Comparison of ENCODE assay signal across 21 cellular contexts in the genomic region with DNA sequence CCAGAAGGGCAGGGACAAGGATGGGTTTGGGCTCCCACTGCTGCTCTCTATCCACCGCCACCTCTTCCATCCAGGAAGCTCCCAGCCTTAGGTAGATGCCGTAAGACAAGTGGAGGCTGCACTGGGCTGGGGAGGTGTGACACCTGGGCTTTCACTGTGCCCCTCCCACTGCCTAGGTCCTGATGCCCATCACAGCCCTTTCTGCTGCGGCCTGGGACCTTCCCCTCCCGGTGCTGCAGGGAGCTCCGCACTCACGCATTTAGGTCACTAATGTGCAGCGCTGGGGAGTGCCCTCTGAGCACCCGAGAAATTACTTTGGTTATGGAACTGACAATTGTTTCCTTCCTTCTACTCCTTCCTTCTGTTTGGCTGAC. TPM values are rescaled to one million over a fixed set of nuclear protein-coding genes. Genes with fewer than 3 reads are reported as not detected.
"Had no signal": no experiment of that assay in that cellular context is flagged by ENCODE, and none has a peak within 500 bp of the region (broad histone marks: within the 10 kb centered on the region; RNA-seq: fewer than 3 reads in every experiment).

No MANE protein-coding gene starts in this region.

- H3K4me1 ChIP-seq: foreskin keratinocyte had no signal

- H3K4me3 Mint-ChIP-seq: activated naive CD8-positive, alpha-beta T cell treated with anti-CD3 and anti-CD28 coated beads for 36 hours; natural killer cell; stimulated activated naive CD8-positive, alpha-beta T cell treated with anti-CD3 and anti-CD28 coated beads, Interleukin-15, amount 100 ng/mL, for 72 hours; T-helper 1 cell treated with Interleukin-12 subunit alpha and Interleukin-12 subunit beta and Interleukin-4 antibody, amounts not matched to agents 30 μg/mL and 1 μg/mL, for 36 hours had no signal

- DNase-seq: activated CD4-positive, CD25-positive, alpha-beta regulatory T cell treated with anti-CD3 and anti-CD28 coated beads, Interleukin-2, amount 50 U/mL, for 72 hours; activated naive CD4-positive, alpha-beta T cell; activated naive CD8-positive, alpha-beta T cell treated with anti-CD3 and anti-CD28 coated beads for 36 hours; amniotic stem cell; foreskin keratinocyte; hypothalamus; mesendoderm; natural killer cell; small intestine; stimulated activated CD4-positive, alpha-beta T cell treated with anti-CD3 and anti-CD28 coated beads, Interleukin-4, amount 100 ng/mL, for 1 hour; trophoblast cell had no signal

- H3K36me3 Mint-ChIP-seq: activated naive CD8-positive, alpha-beta T cell treated with anti-CD3 and anti-CD28 coated beads for 36 hours; natural killer cell had no signal

- H3K9me3 Mint-ChIP-seq: activated naive CD8-positive, alpha-beta T cell treated with anti-CD3 and anti-CD28 coated beads for 36 hours; natural killer cell had no signal

- H3K4me1 Mint-ChIP-seq: natural killer cell had no signal

- H3K27ac Mint-ChIP-seq: activated naive CD8-positive, alpha-beta T cell treated with anti-CD3 and anti-CD28 coated beads for 36 hours; natural killer cell; stimulated activated naive CD8-positive, alpha-beta T cell treated with anti-CD3 and anti-CD28 coated beads, Interleukin-15, amount 100 ng/mL, for 72 hours; T-helper 1 cell treated with Interleukin-12 subunit alpha and Interleukin-12 subunit beta and Interleukin-4 antibody, amounts not matched to agents 30 μg/mL and 1 μg/mL, for 36 hours had no signal

- H3K27ac ChIP-seq: cardiac muscle cell, foreskin keratinocyte had no signal

- ATAC-seq: natural killer cell; stimulated activated naive CD8-positive, alpha-beta T cell treated with anti-CD3 and anti-CD28 coated beads, Interleukin-15, amount 100 ng/mL, for 72 hours had no signal

- H3K36me3 ChIP-seq: cardiac muscle cell had no signal

- H3K4me3 ChIP-seq: cardiac muscle cell had no signal

RNA-seq across cellular contexts. Expression of gene LTF, which starts 0.8 kb away (rescaled TPM):
- total RNA-seq: activated CD8-positive, alpha-beta memory T cell treated with anti-CD3 and anti-CD28 coated beads for 36 hours; activated naive CD8-positive, alpha-beta T cell treated with anti-CD3 and anti-CD28 coated beads for 36 hours; cardiac muscle cell; epithelial cell of proximal tubule; fibroblast of lung; foreskin keratinocyte had no signal
- polyA plus RNA-seq: cardiac muscle cell, fibroblast of lung, foreskin keratinocyte had no signal

RNA-seq across cellular contexts. Expression of gene RTP3, which starts 33.9 kb away (rescaled TPM):
- total RNA-seq: activated CD8-positive, alpha-beta memory T cell treated with anti-CD3 and anti-CD28 coated beads for 36 hours; activated naive CD8-positive, alpha-beta T cell treated with anti-CD3 and anti-CD28 coated beads for 36 hours; cardiac muscle cell; epithelial cell of proximal tubule; fibroblast of lung; foreskin keratinocyte; kidney; lower leg skin; natural killer cell; posterior vena cava; temporal lobe had no signal
- polyA plus RNA-seq: cardiac muscle cell, fibroblast of lung, foreskin keratinocyte, small intestine had no signal

RNA-seq across cellular contexts. Expression of gene CCRL2, which starts 56.8 kb away (rescaled TPM):
- total RNA-seq: epithelial cell of proximal tubule, foreskin keratinocyte had no signal
- polyA plus RNA-seq: foreskin keratinocyte had no signal
